1 cellular context compared by ENCODE assay signal in genomic region chr10:48523820-48524758, GRCh38.
TF ChIP-seq lines count a peak whose summit lies in the region.

No MANE protein-coding gene starts in this region.

TF ChIP-seq in K562, 482 proteins besides CTCF, POLR2A, EP300 and RAD21 (continued from another document and continues in another):
- 0 out of 4 replicates have a peak, but pooled peaks of 1 of the 2 experiments have one; percentile 38 for TF ChIP-seq ZNF639 (CRISPR knock-in tag; conservative IDR thresholded peaks at IDR 0.05 in 1 of 2, IDR thresholded peaks at IDR 0.05 in 1 of 2)
- no peak for TF ChIP-seq COPS2 (conservative IDR thresholded peaks at IDR 0.05)
- no peak for TF ChIP-seq POU5F1 (IDR thresholded peaks at IDR 0.05; ENCODE audit: borderline replicate concordance, low read depth, low read length, partially characterized antibody)
- no peak for TF ChIP-seq GTF2A2 (tag; IDR thresholded peaks at IDR 0.05)
- no peak for TF ChIP-seq HOXB6 (CRISPR knock-in tag; IDR thresholded peaks at IDR 0.05; ENCODE audit: borderline replicate concordance)
- TF ChIP-seq GATA2 (CRISPR knock-in tag; IDR thresholded peaks at IDR 0.05), result no peak
- TF ChIP-seq HDAC1 (IDR thresholded peaks at IDR 0.05), result no peak
- TF ChIP-seq SMAD3 (CRISPR knock-in tag; conservative IDR thresholded peaks at IDR 0.05), result no peak
- peak; percentile 83 for TF ChIP-seq XRCC5 (IDR thresholded peaks at IDR 0.05; ENCODE audit: low read depth, low read length)
- TF ChIP-seq POLR2B (IDR thresholded peaks at IDR 0.05; ENCODE audit: low read depth, partially characterized antibody), result no peak
- TF ChIP-seq ZNF507 (tag; conservative IDR thresholded peaks at IDR 0.05), result no peak
- TF ChIP-seq CREM (IDR thresholded peaks at IDR 0.05; ENCODE audit: low read depth), result no peak
- TF ChIP-seq PURB (CRISPR knock-in tag; IDR thresholded peaks at IDR 0.05; ENCODE audit: low read depth), result no peak
- TF ChIP-seq TBP (optimal IDR thresholded peaks at IDR 0.05; ENCODE audit: low read depth, low read length), result peak; percentile 42
- TF ChIP-seq MEIS2 (IDR thresholded peaks at IDR 0.05; ENCODE audit: partially characterized antibody), result no peak
- no peak for TF ChIP-seq TRIM24 (IDR thresholded peaks at IDR 0.05)
- TF ChIP-seq IRF1 (CRISPR knock-in tag; IDR thresholded peaks at IDR 0.05; ENCODE audit: borderline replicate concordance), result no peak
- no peak for TF ChIP-seq ZNF224 (CRISPR knock-in tag; IDR thresholded peaks at IDR 0.05)
- TF ChIP-seq TAF7 (tag; IDR thresholded peaks at IDR 0.05), result no peak
- no peak for TF ChIP-seq ZNF174 (CRISPR knock-in tag; IDR thresholded peaks at IDR 0.05)
- TF ChIP-seq PBX2 (CRISPR knock-in tag; IDR thresholded peaks at IDR 0.05; ENCODE audit: low read depth), result no peak
- TF ChIP-seq PBX2 (tag; conservative IDR thresholded peaks at IDR 0.05; ENCODE audit: low read depth), result no peak
- TF ChIP-seq ZNF143 (CRISPR knock-in tag; IDR thresholded peaks at IDR 0.05), result 0 out of 2 replicates have a peak, but pooled peaks have one; percentile 23
- TF ChIP-seq SREBF2 (CRISPR knock-in tag; IDR thresholded peaks at IDR 0.05), result no peak
- TF ChIP-seq NFATC3 (IDR thresholded peaks at IDR 0.05), result no peak
- no peak for TF ChIP-seq ZNF23 (CRISPR knock-in tag; IDR thresholded peaks at IDR 0.05)
- TF ChIP-seq SIN3B (IDR thresholded peaks at IDR 0.05; ENCODE audit: low read depth), result no peak; the same call in 1 of the 2 replicates
- TF ChIP-seq U2AF2 (optimal IDR thresholded peaks at IDR 0.05; ENCODE audit: low read depth, low read length), result no peak
- no peak for TF ChIP-seq RBM22 (IDR thresholded peaks at IDR 0.05; ENCODE audit: low read depth, low read length, poor library complexity, severe bottlenecking)
- TF ChIP-seq PKNOX1 (IDR thresholded peaks at IDR 0.05), result no peak
- TF ChIP-seq ZNF408 (CRISPR knock-in tag; IDR thresholded peaks at IDR 0.05; ENCODE audit: low read depth), result no peak
- no peak for TF ChIP-seq BRF2 (IDR thresholded peaks at IDR 0.05; ENCODE audit: borderline replicate concordance, insufficient read depth, insufficient read length)
- no peak for TF ChIP-seq RFX5 (IDR thresholded peaks at IDR 0.05; ENCODE audit: low read depth, low read length)
- no peak for TF ChIP-seq TCFL5 (CRISPR knock-in tag; conservative IDR thresholded peaks at IDR 0.05)
- no peak for TF ChIP-seq XRCC3 (IDR thresholded peaks at IDR 0.05)
- TF ChIP-seq HNRNPLL (IDR thresholded peaks at IDR 0.05; ENCODE audit: low read depth, low read length, poor library complexity, severe bottlenecking), result no peak
- no peak for TF ChIP-seq SNRNP70 (optimal IDR thresholded peaks at IDR 0.05; ENCODE audit: low read depth, low read length)
- no peak for TF ChIP-seq MAFF (IDR thresholded peaks at IDR 0.05; ENCODE audit: low read length)
- TF ChIP-seq GTF3C2 (IDR thresholded peaks at IDR 0.05; ENCODE audit: borderline replicate concordance, extremely low read depth, insufficient read length), result no peak
- TF ChIP-seq TGIF2 (CRISPR knock-in tag; IDR thresholded peaks at IDR 0.05), result no peak
- TF ChIP-seq SIX5 (IDR thresholded peaks at IDR 0.05; ENCODE audit: borderline replicate concordance in 1 of 2, insufficient read depth in 1 of 2, low read depth in 1 of 2, low read length in 2 of 2), result no peak
- no peak for TF ChIP-seq POLR2H (tag; IDR thresholded peaks at IDR 0.05; ENCODE audit: low read depth)
- no peak for TF ChIP-seq TFAM (CRISPR knock-in tag; conservative IDR thresholded peaks at IDR 0.05)
- TF ChIP-seq ETS1 (conservative IDR thresholded peaks at IDR 0.05; ENCODE audit: control insufficient read depth, low read depth, low read length), result 0 out of 2 replicates have a peak, but pooled peaks have one; percentile 38
- no peak for TF ChIP-seq THRA (IDR thresholded peaks at IDR 0.05)
